In the genomic region with DNA sequence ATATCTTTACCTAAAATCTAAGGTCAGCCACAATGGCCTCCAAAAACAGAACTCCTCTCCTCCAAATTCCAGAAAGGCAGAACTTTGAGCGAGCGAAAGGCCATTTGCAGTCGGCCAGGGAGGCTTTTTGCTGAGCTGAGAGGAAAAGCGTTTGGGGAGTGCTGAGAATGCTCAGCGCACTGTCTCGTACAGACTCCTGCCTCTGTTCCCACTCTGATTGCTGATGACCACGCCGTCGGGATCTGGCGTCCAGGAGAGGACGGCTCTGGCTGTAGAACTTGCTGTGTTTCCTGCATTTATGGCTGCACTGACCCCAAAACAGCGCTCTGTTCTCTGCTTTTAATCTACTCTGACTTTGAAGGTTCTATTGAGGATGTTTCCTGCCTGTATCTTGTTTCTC, we compare ENCODE assay signal across 18 cellular contexts.
DNase-seq lines count a peak whose midpoint lies in the region; FAIRE-seq and TF ChIP-seq lines count a peak whose summit lies in the region.
"Had no signal": no experiment of that assay in that cellular context is flagged by ENCODE, and none has a peak within 500 bp of the region (broad histone marks: within the 10 kb centered on the region; RNA-seq: fewer than 3 reads in every experiment).

No MANE protein-coding gene starts in this region.

- H3K4me3 Mint-ChIP-seq in MCF 10A (ENCODE audit: unreplicated experiment) (no peak overlapping the region), nephron progenitor cell (no peak overlapping the region)
- H3K4me3 Mint-ChIP-seq: activated T-helper 1 cell treated with anti-CD3 and anti-CD28 coated beads, Interleukin-12 subunit alpha, Interleukin-12 subunit beta, Interleukin-2, Interleukin-4 antibody, amounts not matched to agents 30 ng/mL and 10 ng/mL and 1 ng/mL, durations not matched to agents 14 hours and 24 hours and 36 hours; neural crest cell had no signal

- no peak for TF ChIP-seq CTCF in breast epithelium (IDR thresholded peaks at IDR 0.05)
- TF ChIP-seq CTCF in MCF 10A (IDR thresholded peaks at IDR 0.05; ENCODE audit: unreplicated experiment), result no peak
- TF ChIP-seq CTCF in adrenal gland (IDR thresholded peaks at IDR 0.05), result no peak
- TF ChIP-seq CTCF in nephron progenitor cell (IDR thresholded peaks at IDR 0.05), result no peak
- TF ChIP-seq CTCF in transverse colon (IDR thresholded peaks at IDR 0.05), result no peak
- no peak for TF ChIP-seq CTCF in D721Med (IDR thresholded peaks at IDR 0.05; ENCODE audit: insufficient read depth, missing control alignments)

- H3K4me1 ChIP-seq in breast epithelium (peaks cover 0 to 2% of the 10 kb centered on the region in 2 donors), adrenal gland (replicated peaks in 1 of 2) (no peaks in the 10 kb centered on the region), transverse colon (peaks cover 0 to 7% (median 5%) of the 10 kb centered on the region in 4 donors)
- H3K4me1 ChIP-seq: SJSA1 had no signal

- POLR2A ChIA-PET in MCF 10A (lab: Yijun Ruan, JAX), result no interaction called here

- H3K36me3 ChIP-seq in breast epithelium (no peaks in the 10 kb centered on the region), adrenal gland (replicated peaks in 1 of 2) (no peaks in the 10 kb centered on the region), transverse colon (no peaks in the 10 kb centered on the region)
- H3K36me3 ChIP-seq: esophagus muscularis mucosa, SJSA1 had no signal

- no peak for TF ChIP-seq EP300 in transverse colon (IDR thresholded peaks at IDR 0.05; ENCODE audit: low read depth)

- BruUV-seq in MCF 10A (replicated peaks; lab: Mats Ljungman, UMichigan), result no TSS peak

- intact Hi-C loops in breast epithelium (cut with DNase I; ENCODE audit: low total_unique reads), result no loop called here
- intact Hi-C loops in MCF 10A (cut with micrococcal nuclease), result no loop called here
- intact Hi-C loops in adrenal gland (cut with DNase I), result no loop called here
- intact Hi-C loops in transverse colon (cut with DNase I; ENCODE audit: low total_unique reads), result no loop called here

- peaks cover 8% of the 10 kb centered on the region for H3K9me3 Mint-ChIP-seq in MCF 10A (ENCODE audit: unreplicated experiment)
- H3K9me3 Mint-ChIP-seq in nephron progenitor cell, result no peaks in the 10 kb centered on the region
- H3K9me3 Mint-ChIP-seq: activated T-helper 1 cell treated with anti-CD3 and anti-CD28 coated beads, Interleukin-12 subunit alpha, Interleukin-12 subunit beta, Interleukin-2, Interleukin-4 antibody, amounts not matched to agents 30 ng/mL and 10 ng/mL and 1 ng/mL, durations not matched to agents 14 hours and 24 hours and 36 hours; neural crest cell had no signal

- H3K4me3 ChIP-seq in breast epithelium (peak overlapping the region; percentile 14 to 51 (median 21)), adrenal gland (no peak overlapping the region), transverse colon (no peak overlapping the region)
- H3K4me3 ChIP-seq: esophagus muscularis mucosa, SJSA1 had no signal

- DNase-seq in breast epithelium (ENCODE audit: low spot score in 2 of 2) (no peak), MCF 10A (ENCODE audit: unreplicated experiment) (no peak), adrenal gland (no peak), nephron progenitor cell (no peak), transverse colon (no peak), EL (no peak), D721Med (ENCODE audit: insufficient read length, low spot score) (no peak), NCI-H2107 treated with DMSO at 0.1 percent for 48 hours (lab: John Stamatoyannopoulos, UW; ENCODE audit: unreplicated experiment) (no peak)
- DNase-seq: activated CD4-positive, alpha-beta T cell treated with anti-CD3 and anti-CD28 coated beads, Interleukin-2, amount 50 U/mL, for 1 hour; left colon; NCI-H2227 treated with DMSO at 0.1 percent for 48 hours; stimulated activated naive CD4-positive, alpha-beta T cell; T1000 had no signal

- in situ Hi-C loops in transverse colon (cut with MboI; ENCODE audit: low pct_ligation_motif_present in 1 of 4, low pct_unique_long_range_greater_than_20kb in 1 of 4, low sequenced_read_pairs in 3 of 4), result no loop called here

- H3K27me3 Mint-ChIP-seq in MCF 10A (ENCODE audit: insufficient read depth, unreplicated experiment) (no peaks in the 10 kb centered on the region), nephron progenitor cell (ENCODE audit: low read depth, poor library complexity) (peaks cover 12% of the 10 kb centered on the region)

- H3K27ac ChIP-seq in breast epithelium, result peak overlapping the region; percentile 40 to 80
- peak overlapping the region in 3 of 5 donors; percentile 13 to 74 (median 58) for H3K27ac ChIP-seq in adrenal gland
- H3K27ac ChIP-seq in transverse colon, result peak overlapping the region in 3 of 4 donors; percentile 14 to 66 (median 65)
- H3K27ac ChIP-seq: esophagus muscularis mucosa, SJSA1 had no signal

- WGBS in adrenal gland, 4 donors, result 53 to 63% (median 55%) methylated on average over 3 to 12 of the region's 12 CpGs
- 68 to 100% methylated on average over 1 to 12 of the region's 12 CpGs for WGBS in transverse colon (ENCODE audit: low coverage in 1 of 2), 2 donors

- H3K27me3 ChIP-seq in breast epithelium, result no peaks in the 10 kb centered on the region
- H3K27me3 ChIP-seq in adrenal gland, result peaks cover 14% of the 10 kb centered on the region
- H3K27me3 ChIP-seq in transverse colon, result no peaks in the 10 kb centered on the region
- H3K27me3 ChIP-seq: esophagus muscularis mucosa, SJSA1 had no signal

- no peaks in the 10 kb centered on the region for H3K36me3 Mint-ChIP-seq in MCF 10A (ENCODE audit: insufficient read depth, unreplicated experiment)
- H3K36me3 Mint-ChIP-seq in nephron progenitor cell (ENCODE audit: low read depth), result no peaks in the 10 kb centered on the region

- FAIRE-seq in D721Med (lab: Jason Lieb, UNC), result no peak
- FAIRE-seq: astrocyte had no signal

- H3K9me3 ChIP-seq in breast epithelium (no peaks in the 10 kb centered on the region), adrenal gland (replicated peaks in 1 of 3) (no peaks in the 10 kb centered on the region), transverse colon (no peaks in the 10 kb centered on the region)
- H3K9me3 ChIP-seq: esophagus muscularis mucosa, SJSA1 had no signal

- CTCF ChIA-PET in MCF 10A (lab: Yijun Ruan, JAX), result no interaction called here

- TF ChIP-seq POLR2A in breast epithelium (IDR thresholded peaks at IDR 0.05) (no peak), adrenal gland (IDR thresholded peaks at IDR 0.05) (no peak), transverse colon (IDR thresholded peaks at IDR 0.05) (no peak)

- H3K27ac Mint-ChIP-seq in MCF 10A (ENCODE audit: low read depth, unreplicated experiment) (no peak overlapping the region), nephron progenitor cell (peak overlapping the region; percentile 49)
- H3K27ac Mint-ChIP-seq: activated T-helper 1 cell treated with anti-CD3 and anti-CD28 coated beads, Interleukin-12 subunit alpha, Interleukin-12 subunit beta, Interleukin-2, Interleukin-4 antibody, amounts not matched to agents 30 ng/mL and 10 ng/mL and 1 ng/mL, durations not matched to agents 14 hours and 24 hours and 36 hours had no signal

- H3K4me1 Mint-ChIP-seq in MCF 10A (ENCODE audit: insufficient read depth, unreplicated experiment), result no peaks in the 10 kb centered on the region
- peaks cover 21% of the 10 kb centered on the region for H3K4me1 Mint-ChIP-seq in nephron progenitor cell

Comparison
In these comparisons a context has a peak if more than half of its experiments do, and no peak if none do; other contexts are left out.
1. H3K4me3 ChIP-seq: peak in breast epithelium (3 of 3); none in adrenal gland (0 of 4) and transverse colon (0 of 4).
2. Peak in every context shown above with its lines, with median percentiles within 50 percentile points of each other: H3K27ac ChIP-seq.